ENCODE assay signal across 20 cellular contexts in genomic region chr2:108956375-108956774, GRCh38. TPM values are rescaled to one million over a fixed set of nuclear protein-coding genes. Genes with fewer than 3 reads are reported as not detected.
DNase-seq lines count a peak whose midpoint lies in the region; ATAC-seq, FAIRE-seq and TF ChIP-seq lines count a peak whose summit lies in the region.
"Had no signal": no experiment of that assay in that cellular context is flagged by ENCODE, and none has a peak within 500 bp of the region (broad histone marks: within the 10 kb centered on the region; RNA-seq: fewer than 3 reads in every experiment).

No MANE protein-coding gene starts in this region.

- peaks cover 47% of the 10 kb centered on the region for H3K4me1 Mint-ChIP-seq in CD8-positive, alpha-beta T cell (ENCODE audit: low read depth)
- no peaks in the 10 kb centered on the region for H3K4me1 Mint-ChIP-seq in stimulated activated naive B cell treated with anti-CD40 and anti-IgM and Interleukin-4, amounts not matched to agents 10 μg/mL and 1 μg/mL and 100 μg/mL, for 72 hours
- H3K4me1 Mint-ChIP-seq: B cell had no signal

- H3K27ac ChIP-seq in CD8-positive, alpha-beta T cell (ENCODE audit: low read depth, low read length) = no peak overlapping the region
- no peak overlapping the region for H3K27ac ChIP-seq in keratinocyte (ENCODE audit: control insufficient read depth, insufficient read depth, low read length)
- H3K27ac ChIP-seq: BLaER1 treated with 17β-estradiol and CSF1 and Interleukin-3, amounts not matched to agents 10 nM and 100 nM; HL-60 had no signal

- no peaks in the 10 kb centered on the region for H3K27me3 ChIP-seq in CD8-positive, alpha-beta T cell (ENCODE audit: insufficient read depth, low read length)
- no peaks in the 10 kb centered on the region for H3K27me3 ChIP-seq in keratinocyte (ENCODE audit: control insufficient read depth, extremely low read depth, insufficient read depth, low read length)
- no peaks in the 10 kb centered on the region for H3K27me3 ChIP-seq in HAP-1 (ENCODE audit: low read depth)
- H3K27me3 ChIP-seq: BLaER1 treated with 17β-estradiol and CSF1 and Interleukin-3, amounts not matched to agents 10 nM and 100 nM had no signal

- no peaks in the 10 kb centered on the region for H3K79me2 ChIP-seq in keratinocyte (ENCODE audit: control insufficient read depth, insufficient read depth, low read length)

- peak; percentile 29 for FAIRE-seq in keratinocyte (lab: Jason Lieb, UNC)
- FAIRE-seq: D721Med, G401.6, GM12891, GM19239 had no signal

- H3K36me3 Mint-ChIP-seq in CD8-positive, alpha-beta T cell = peaks cover 23% of the 10 kb centered on the region
- H3K36me3 Mint-ChIP-seq in stimulated activated naive B cell treated with anti-CD40 and anti-IgM and Interleukin-4, amounts not matched to agents 10 μg/mL and 1 μg/mL and 100 μg/mL, for 72 hours = no peaks in the 10 kb centered on the region

- POLR2A ChIA-PET in CD8-positive, alpha-beta T cell (lab: Charles Lee) = no interaction called here

- H4K20me1 ChIP-seq in keratinocyte (ENCODE audit: control insufficient read depth, extremely low read depth, insufficient read depth, low read length) = no peaks in the 10 kb centered on the region
- H4K20me1 ChIP-seq: BLaER1 treated with 17β-estradiol and CSF1 and Interleukin-3, amounts not matched to agents 10 nM and 100 nM had no signal

- H3K4me3 Mint-ChIP-seq in CD8-positive, alpha-beta T cell = peak overlapping the region; percentile 43
- H3K4me3 Mint-ChIP-seq in stimulated activated naive B cell treated with anti-CD40 and anti-IgM and Interleukin-4, amounts not matched to agents 10 μg/mL and 1 μg/mL and 100 μg/mL, for 72 hours = no peak overlapping the region
- H3K4me3 Mint-ChIP-seq: B cell, HFFc6 had no signal

- dilution Hi-C loops in keratinocyte (cut with MboI; ENCODE audit: extremely low pct_ligation_motif_present, low sequenced_read_pairs) = no loop called here

- no peak overlapping the region for H3K4me2 ChIP-seq in keratinocyte (ENCODE audit: control insufficient read depth, extremely low read depth, insufficient read depth, low read depth, low read length)
- H3K4me2 ChIP-seq: BLaER1 treated with 17β-estradiol and CSF1 and Interleukin-3, amounts not matched to agents 10 nM and 100 nM had no signal

- H3K9me3 Mint-ChIP-seq in CD8-positive, alpha-beta T cell = peaks cover 20% of the 10 kb centered on the region
- peaks cover 9 to 13% of the 10 kb centered on the region in 2 donors for H3K9me3 Mint-ChIP-seq in stimulated activated naive B cell treated with anti-CD40 and anti-IgM and Interleukin-4, amounts not matched to agents 10 μg/mL and 1 μg/mL and 100 μg/mL, for 72 hours
- H3K9me3 Mint-ChIP-seq: HFFc6 had no signal

- peaks cover 43% of the 10 kb centered on the region for H3K4me1 ChIP-seq in CD8-positive, alpha-beta T cell (ENCODE audit: insufficient read depth, low read length)
- peaks cover 30% of the 10 kb centered on the region for H3K4me1 ChIP-seq in keratinocyte (ENCODE audit: control insufficient read depth, extremely low read depth, insufficient read depth, low read length)
- H3K4me1 ChIP-seq in HAP-1 = no peaks in the 10 kb centered on the region

- no peak overlapping the region for H2AFZ ChIP-seq in keratinocyte (ENCODE audit: control insufficient read depth, low read length)

- H3K27me3 Mint-ChIP-seq in CD8-positive, alpha-beta T cell (ENCODE audit: low read depth) = no peaks in the 10 kb centered on the region
- peaks cover 7 to 17% of the 10 kb centered on the region in 2 donors for H3K27me3 Mint-ChIP-seq in stimulated activated naive B cell treated with anti-CD40 and anti-IgM and Interleukin-4, amounts not matched to agents 10 μg/mL and 1 μg/mL and 100 μg/mL, for 72 hours
- H3K27me3 Mint-ChIP-seq: B cell had no signal

- no peak overlapping the region for H3K4me3 ChIP-seq in CD8-positive, alpha-beta T cell (ENCODE audit: low read depth, low read length)
- H3K4me3 ChIP-seq in keratinocyte (ENCODE audit: control insufficient read depth in 2 of 3, extremely low read depth in 1 of 3, insufficient read depth in 2 of 3, low read depth in 1 of 3, low read length in 3 of 3) (no peak overlapping the region), HAP-1 (no peak overlapping the region)
- H3K4me3 ChIP-seq: BLaER1 treated with 17β-estradiol and CSF1 and Interleukin-3, amounts not matched to agents 10 nM and 100 nM had no signal

- no peaks in the 10 kb centered on the region for H3K9me3 ChIP-seq in CD8-positive, alpha-beta T cell (ENCODE audit: low read length)
- no peaks in the 10 kb centered on the region for H3K9me3 ChIP-seq in keratinocyte (ENCODE audit: control insufficient read depth, low read depth, low read length)
- no peaks in the 10 kb centered on the region for H3K9me3 ChIP-seq in HAP-1

- no peak overlapping the region for H3K9ac ChIP-seq in keratinocyte (ENCODE audit: control insufficient read depth, extremely low read depth, insufficient read depth, low read length)
- H3K9ac ChIP-seq: BLaER1 treated with 17β-estradiol and CSF1 and Interleukin-3, amounts not matched to agents 10 nM and 100 nM had no signal

- in situ Hi-C loops in HAP-1 (cut with MboI; ENCODE audit: low sequenced_read_pairs) = no loop called here

- H3K36me3 ChIP-seq in CD8-positive, alpha-beta T cell (ENCODE audit: insufficient read depth, low read length) = no peaks in the 10 kb centered on the region
- no peaks in the 10 kb centered on the region for H3K36me3 ChIP-seq in keratinocyte (ENCODE audit: control insufficient read depth in 2 of 2, extremely low read depth in 1 of 2, insufficient read depth in 2 of 2, low read length in 2 of 2)
- no peaks in the 10 kb centered on the region for H3K36me3 ChIP-seq in HAP-1 (replicated peaks)
- H3K36me3 ChIP-seq: BLaER1 treated with 17β-estradiol and CSF1 and Interleukin-3, amounts not matched to agents 10 nM and 100 nM had no signal

- CTCF ChIA-PET in CD8-positive, alpha-beta T cell (lab: Charles Lee) = no interaction called here

- peak overlapping the region; percentile 73 for H3K27ac Mint-ChIP-seq in CD8-positive, alpha-beta T cell
- no peak overlapping the region for H3K27ac Mint-ChIP-seq in stimulated activated naive B cell treated with anti-CD40 and anti-IgM and Interleukin-4, amounts not matched to agents 10 μg/mL and 1 μg/mL and 100 μg/mL, for 72 hours
- H3K27ac Mint-ChIP-seq: B cell, HFFc6 had no signal

- ATAC-seq in CD8-positive, alpha-beta T cell = no peak
- peak; percentile 55 to 74 for ATAC-seq in stimulated activated naive B cell treated with anti-CD40 and anti-IgM and Interleukin-4, amounts not matched to agents 10 μg/mL and 1 μg/mL and 100 μg/mL, for 72 hours (replicated peaks)

- TF ChIP-seq CTCF in CD8-positive, alpha-beta T cell (IDR thresholded peaks at IDR 0.05) = no peak
- no peak for TF ChIP-seq CTCF in keratinocyte (optimal IDR thresholded peaks at IDR 0.05 in 1 of 3, IDR thresholded peaks at IDR 0.05 in 1 of 3, conservative IDR thresholded peaks at IDR 0.05 in 1 of 3; ENCODE audit: extremely low read depth in 1 of 3, insufficient read depth in 2 of 3, low read length in 3 of 3)

- peak; percentile 33 for DNase-seq in NCI-H2171 treated with DMSO at 0.1 percent for 48 hours (lab: John Stamatoyannopoulos, UW)
- DNase-seq in NCI-H2171 (lab: John Stamatoyannopoulos, UW) = no peak
- DNase-seq in CD8-positive, alpha-beta T cell = no peak
- DNase-seq in keratinocyte (ENCODE audit: low read depth, low spot score) = no peak
- DNase-seq in stimulated activated naive B cell treated with anti-CD40 and anti-IgM and Interleukin-4, amounts not matched to agents 10 μg/mL and 1 μg/mL and 100 μg/mL, for 72 hours = no peak
- no peak for DNase-seq in NCI-H345 treated with DMSO at 0.1 percent for 48 hours (lab: John Stamatoyannopoulos, UW; ENCODE audit: unreplicated experiment)
- no peak for DNase-seq in NCI-H82 (lab: John Stamatoyannopoulos, UW)
- no peak for DNase-seq in HAP-1 (ENCODE audit: low spot score in 2 of 2)
- DNase-seq: HCEC 1CT, HFFc6 had no signal

- H3K9me1 ChIP-seq in keratinocyte (ENCODE audit: control insufficient read depth, extremely low read depth, insufficient read depth, low read length) = no peaks in the 10 kb centered on the region

- intact Hi-C loops in CD8-positive, alpha-beta T cell (cut with DNase I, micrococcal nuclease) = no loop called here

RNA-seq across cellular contexts. Expression of gene EDAR, which starts 32.6 kb away (rescaled TPM):
- 1 to 10 TPM; 1.6 to 2.0 TPM for total RNA-seq in CD8-positive, alpha-beta T cell
- polyA plus RNA-seq in keratinocyte = 0.21 to 0.27 TPM (median 0.27 TPM) in 3 replicates
- 0.26 TPM for polyA plus RNA-seq in keratinocyte (2011; ENCODE audit: low read depth)
- polyA plus RNA-seq in keratinocyte (2011; cell fraction: cytosol; rRNA removed) = 0.14 and 0.16 TPM in 2 replicates
- 0.75 and 1.1 TPM in 2 replicates for polyA plus RNA-seq in keratinocyte (2011; cell fraction: nucleus; rRNA removed)
- 0.21 and 0.23 TPM in 2 replicates for polyA plus RNA-seq in keratinocyte (2012; ENCODE audit: low replicate concordance)
- 0.20 to 0.51 TPM (median 0.30 TPM) in 3 replicates for polyA minus RNA-seq in keratinocyte
- not detected for polyA minus RNA-seq in keratinocyte (2011; cell fraction: cytosol; rRNA and poly(A)+ RNA removed)
- 0.84 and 1.6 TPM in 2 replicates for polyA minus RNA-seq in keratinocyte (2011; cell fraction: nucleus; rRNA and poly(A)+ RNA removed)
- total RNA-seq: A172, B cell, H4, HFFc6, HT1080 had no signal
